1 cellular context compared by ENCODE assay signal in the genomic region with DNA sequence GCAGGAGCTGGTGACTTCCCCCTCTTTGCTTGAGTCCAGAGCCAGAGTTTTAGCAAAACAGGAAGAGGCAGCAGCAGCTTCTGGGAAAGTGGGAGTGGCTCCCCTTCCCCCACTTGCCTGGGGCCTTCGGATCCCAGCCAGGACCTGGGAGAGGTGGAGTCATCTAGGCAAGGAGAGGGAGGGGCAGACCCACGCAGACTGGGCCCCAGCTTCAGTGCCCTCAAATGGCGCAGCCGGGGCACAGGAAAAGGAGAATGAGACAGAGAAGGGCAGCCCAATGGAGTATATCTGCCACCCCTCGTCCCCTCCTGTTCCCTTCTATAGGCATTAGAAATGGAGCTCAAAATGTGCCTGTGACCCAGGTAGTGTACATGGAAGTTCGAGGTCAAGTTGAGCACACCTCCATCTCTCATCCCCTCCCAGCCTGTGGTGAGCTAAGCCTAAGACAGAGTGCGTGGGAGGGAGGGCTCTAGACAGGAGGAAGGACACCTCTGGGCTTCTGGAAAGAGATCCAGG.
TF ChIP-seq lines count a peak whose summit lies in the region.

No MANE protein-coding gene starts in this region.

TF ChIP-seq in K562, 482 proteins besides CTCF, POLR2A, EP300 and RAD21 (continued from another document and continues in another):
- TF ChIP-seq RCOR1 (IDR thresholded peaks at IDR 0.05; ENCODE audit: borderline replicate concordance in 1 of 2, low read depth in 2 of 2, low read length in 2 of 2) (peak in 1 of 2 experiments; percentile 39; a peak in 1 of 4 replicates), JUND (IDR thresholded peaks at IDR 0.05; ENCODE audit: borderline replicate concordance, low read depth, low read length) (peak; percentile 63), JUND (tag; IDR thresholded peaks at IDR 0.05; ENCODE audit: borderline replicate concordance, low read depth, low read length) (peak; percentile 62; the same call in 1 of the 3 replicates), BACH1 (tag; IDR thresholded peaks at IDR 0.05) (0 out of 2 replicates have a peak, but pooled peaks have one; percentile 26), MBD2 (IDR thresholded peaks at IDR 0.05; ENCODE audit: borderline replicate concordance, low read depth) (0 out of 2 replicates have a peak, but pooled peaks have one; percentile 18), CHD2 (IDR thresholded peaks at IDR 0.05; ENCODE audit: low read depth, low read length) (peak; percentile 36; the same call in 1 of the 2 replicates), TAF1 (IDR thresholded peaks at IDR 0.05; ENCODE audit: control insufficient read depth, extremely low read depth, insufficient read depth, low read length, severe bottlenecking) (peak; percentile 36), RBFOX2 (IDR thresholded peaks at IDR 0.05; ENCODE audit: low read depth, low read length) (peak; percentile 62), ELF4 (CRISPR knock-in tag; IDR thresholded peaks at IDR 0.05) (no peak), HDAC2 (IDR thresholded peaks at IDR 0.05) (peak; percentile 83), KLF13 (tag; IDR thresholded peaks at IDR 0.05; ENCODE audit: borderline replicate concordance, low read depth) (peak; percentile 86; the same call in 1 of the 2 replicates), MEF2D (tag; conservative IDR thresholded peaks at IDR 0.05; ENCODE audit: low read depth) (no peak), RBBP5 (IDR thresholded peaks at IDR 0.05; ENCODE audit: borderline replicate concordance, insufficient read depth, low read length, poor library complexity, severe bottlenecking) (peak; percentile 42), ZBTB7A (IDR thresholded peaks at IDR 0.05; ENCODE audit: borderline replicate concordance, control insufficient read depth, low read depth, low read length) (peak; percentile 44; the same call in 1 of the 2 replicates), POLR2B (IDR thresholded peaks at IDR 0.05; ENCODE audit: low read depth, partially characterized antibody) (peak; percentile 18), PML (IDR thresholded peaks at IDR 0.05; ENCODE audit: low read length) (peak; percentile 51; the same call in 1 of the 2 replicates), TARDBP (IDR thresholded peaks at IDR 0.05) (peak; percentile 74; the same call in 1 of the 2 replicates), SOX6 (IDR thresholded peaks at IDR 0.05) (peak; percentile 61; the same call in 1 of the 2 replicates), DPF2 (IDR thresholded peaks at IDR 0.05) (peak; percentile 10; the same call in 1 of the 2 replicates), BRF1 (IDR thresholded peaks at IDR 0.05; ENCODE audit: borderline replicate concordance, extremely low read depth, insufficient read length) (no peak), EWSR1 (IDR thresholded peaks at IDR 0.05; ENCODE audit: borderline replicate concordance, low read depth, partially characterized antibody) (no peak), ZEB2 (IDR thresholded peaks at IDR 0.05) (peak; percentile 93), ATF7 (IDR thresholded peaks at IDR 0.05) (peak; percentile 85), GATAD2A (IDR thresholded peaks at IDR 0.05) (no peak), MEIS2 (IDR thresholded peaks at IDR 0.05; ENCODE audit: partially characterized antibody) (peak; percentile 14), CTBP1 (IDR thresholded peaks at IDR 0.05; ENCODE audit: borderline replicate concordance) (peak; percentile 95), PHF8 (IDR thresholded peaks at IDR 0.05; ENCODE audit: borderline replicate concordance, low read length) (peak; percentile 50; the same call in 1 of the 2 replicates), POLR2G (IDR thresholded peaks at IDR 0.05; ENCODE audit: low read depth, low read length) (peak; percentile 61), SMARCA4 (IDR thresholded peaks at IDR 0.05) (peak; percentile 51), YY1 (IDR thresholded peaks at IDR 0.05; ENCODE audit: borderline replicate concordance in 1 of 3, control insufficient read depth in 1 of 3, extremely low read depth in 1 of 3, insufficient read depth in 3 of 3, insufficient read length in 1 of 3, insufficient replicate concordance in 2 of 3, low read depth in 1 of 3, low read length in 2 of 3) (peak in 1 of 3 experiments; percentile 14), MECOM (CRISPR knock-in tag; IDR thresholded peaks at IDR 0.05) (peak; percentile 51; the same call in 1 of the 2 replicates), KLF6 (CRISPR knock-in tag; IDR thresholded peaks at IDR 0.05; ENCODE audit: borderline replicate concordance) (peak; percentile 74; the same call in 1 of the 2 replicates), MYC (IDR thresholded peaks at IDR 0.05; ENCODE audit: low read depth, low read length) (peak; percentile 43; the same call in 1 of the 2 replicates), MYC (CRISPR knock-in tag; IDR thresholded peaks at IDR 0.05; ENCODE audit: borderline replicate concordance, low read depth) (no peak), BRD9 (IDR thresholded peaks at IDR 0.05; ENCODE audit: low read depth, partially characterized antibody) (peak; percentile 23), TRIM24 (IDR thresholded peaks at IDR 0.05) (no peak), MAZ (CRISPR knock-in tag; conservative IDR thresholded peaks at IDR 0.05 in 1 of 2, IDR thresholded peaks at IDR 0.05 in 1 of 2) (peak; percentile 57 to 66), CXXC5 (CRISPR knock-in tag; IDR thresholded peaks at IDR 0.05) (peak; percentile 76), ATF1 (CRISPR knock-in tag; IDR thresholded peaks at IDR 0.05) (no peak), ATF1 (tag; IDR thresholded peaks at IDR 0.05) (peak; percentile 69), SRSF9 (IDR thresholded peaks at IDR 0.05; ENCODE audit: borderline replicate concordance, low read depth, low read length) (no peak), SUPT5H (IDR thresholded peaks at IDR 0.05) (peak; percentile 57), SMAD4 (CRISPR knock-in tag; conservative IDR thresholded peaks at IDR 0.05) (peak; percentile 64; the same call in 1 of the 2 replicates)
- TF ChIP-seq, protein P1, sequence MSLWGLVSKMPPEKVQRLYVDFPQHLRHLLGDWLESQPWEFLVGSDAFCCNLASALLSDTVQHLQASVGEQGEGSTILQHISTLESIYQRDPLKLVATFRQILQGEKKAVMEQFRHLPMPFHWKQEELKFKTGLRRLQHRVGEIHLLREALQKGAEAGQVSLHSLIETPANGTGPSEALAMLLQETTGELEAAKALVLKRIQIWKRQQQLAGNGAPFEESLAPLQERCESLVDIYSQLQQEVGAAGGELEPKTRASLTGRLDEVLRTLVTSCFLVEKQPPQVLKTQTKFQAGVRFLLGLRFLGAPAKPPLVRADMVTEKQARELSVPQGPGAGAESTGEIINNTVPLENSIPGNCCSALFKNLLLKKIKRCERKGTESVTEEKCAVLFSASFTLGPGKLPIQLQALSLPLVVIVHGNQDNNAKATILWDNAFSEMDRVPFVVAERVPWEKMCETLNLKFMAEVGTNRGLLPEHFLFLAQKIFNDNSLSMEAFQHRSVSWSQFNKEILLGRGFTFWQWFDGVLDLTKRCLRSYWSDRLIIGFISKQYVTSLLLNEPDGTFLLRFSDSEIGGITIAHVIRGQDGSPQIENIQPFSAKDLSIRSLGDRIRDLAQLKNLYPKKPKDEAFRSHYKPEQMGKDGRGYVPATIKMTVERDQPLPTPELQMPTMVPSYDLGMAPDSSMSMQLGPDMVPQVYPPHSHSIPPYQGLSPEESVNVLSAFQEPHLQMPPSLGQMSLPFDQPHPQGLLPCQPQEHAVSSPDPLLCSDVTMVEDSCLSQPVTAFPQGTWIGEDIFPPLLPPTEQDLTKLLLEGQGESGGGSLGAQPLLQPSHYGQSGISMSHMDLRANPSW (CRISPR knock-in tag; IDR thresholded peaks at IDR 0.05): 0 out of 2 replicates have a peak, but pooled peaks have one; percentile 81
- TF ChIP-seq, protein P2, sequence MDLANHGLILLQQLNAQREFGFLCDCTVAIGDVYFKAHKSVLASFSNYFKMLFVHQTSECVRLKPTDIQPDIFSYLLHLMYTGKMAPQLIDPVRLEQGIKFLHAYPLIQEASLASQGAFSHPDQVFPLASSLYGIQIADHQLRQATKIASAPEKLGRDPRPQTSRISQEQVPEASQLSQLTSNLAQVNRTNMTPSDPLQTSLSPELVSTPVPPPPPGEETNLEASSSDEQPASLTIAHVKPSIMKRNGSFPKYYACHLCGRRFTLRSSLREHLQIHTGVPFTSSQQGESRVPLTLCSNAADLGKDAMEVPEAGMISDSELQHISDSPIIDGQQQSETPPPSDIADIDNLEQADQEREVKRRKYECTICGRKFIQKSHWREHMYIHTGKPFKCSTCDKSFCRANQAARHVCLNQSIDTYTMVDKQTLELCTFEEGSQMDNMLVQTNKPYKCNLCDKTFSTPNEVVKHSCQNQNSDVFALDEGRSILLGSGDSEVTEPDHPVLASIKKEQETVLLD (IDR thresholded peaks at IDR 0.05): peak; percentile 30; the same call in 1 of the 2 replicates
- TF ChIP-seq, protein P3, sequence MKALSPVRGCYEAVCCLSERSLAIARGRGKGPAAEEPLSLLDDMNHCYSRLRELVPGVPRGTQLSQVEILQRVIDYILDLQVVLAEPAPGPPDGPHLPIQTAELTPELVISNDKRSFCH (CRISPR knock-in tag; IDR thresholded peaks at IDR 0.05): no peak
- TF ChIP-seq, protein P3 (tag; IDR thresholded peaks at IDR 0.05): peak; percentile 74; the same call in 1 of the 2 replicates
- TF ChIP-seq, protein P4, sequence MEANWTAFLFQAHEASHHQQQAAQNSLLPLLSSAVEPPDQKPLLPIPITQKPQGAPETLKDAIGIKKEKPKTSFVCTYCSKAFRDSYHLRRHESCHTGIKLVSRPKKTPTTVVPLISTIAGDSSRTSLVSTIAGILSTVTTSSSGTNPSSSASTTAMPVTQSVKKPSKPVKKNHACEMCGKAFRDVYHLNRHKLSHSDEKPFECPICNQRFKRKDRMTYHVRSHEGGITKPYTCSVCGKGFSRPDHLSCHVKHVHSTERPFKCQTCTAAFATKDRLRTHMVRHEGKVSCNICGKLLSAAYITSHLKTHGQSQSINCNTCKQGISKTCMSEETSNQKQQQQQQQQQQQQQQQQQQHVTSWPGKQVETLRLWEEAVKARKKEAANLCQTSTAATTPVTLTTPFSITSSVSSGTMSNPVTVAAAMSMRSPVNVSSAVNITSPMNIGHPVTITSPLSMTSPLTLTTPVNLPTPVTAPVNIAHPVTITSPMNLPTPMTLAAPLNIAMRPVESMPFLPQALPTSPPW (CRISPR knock-in tag; IDR thresholded peaks at IDR 0.05): peak; percentile 94
- TF ChIP-seq, protein P5, sequence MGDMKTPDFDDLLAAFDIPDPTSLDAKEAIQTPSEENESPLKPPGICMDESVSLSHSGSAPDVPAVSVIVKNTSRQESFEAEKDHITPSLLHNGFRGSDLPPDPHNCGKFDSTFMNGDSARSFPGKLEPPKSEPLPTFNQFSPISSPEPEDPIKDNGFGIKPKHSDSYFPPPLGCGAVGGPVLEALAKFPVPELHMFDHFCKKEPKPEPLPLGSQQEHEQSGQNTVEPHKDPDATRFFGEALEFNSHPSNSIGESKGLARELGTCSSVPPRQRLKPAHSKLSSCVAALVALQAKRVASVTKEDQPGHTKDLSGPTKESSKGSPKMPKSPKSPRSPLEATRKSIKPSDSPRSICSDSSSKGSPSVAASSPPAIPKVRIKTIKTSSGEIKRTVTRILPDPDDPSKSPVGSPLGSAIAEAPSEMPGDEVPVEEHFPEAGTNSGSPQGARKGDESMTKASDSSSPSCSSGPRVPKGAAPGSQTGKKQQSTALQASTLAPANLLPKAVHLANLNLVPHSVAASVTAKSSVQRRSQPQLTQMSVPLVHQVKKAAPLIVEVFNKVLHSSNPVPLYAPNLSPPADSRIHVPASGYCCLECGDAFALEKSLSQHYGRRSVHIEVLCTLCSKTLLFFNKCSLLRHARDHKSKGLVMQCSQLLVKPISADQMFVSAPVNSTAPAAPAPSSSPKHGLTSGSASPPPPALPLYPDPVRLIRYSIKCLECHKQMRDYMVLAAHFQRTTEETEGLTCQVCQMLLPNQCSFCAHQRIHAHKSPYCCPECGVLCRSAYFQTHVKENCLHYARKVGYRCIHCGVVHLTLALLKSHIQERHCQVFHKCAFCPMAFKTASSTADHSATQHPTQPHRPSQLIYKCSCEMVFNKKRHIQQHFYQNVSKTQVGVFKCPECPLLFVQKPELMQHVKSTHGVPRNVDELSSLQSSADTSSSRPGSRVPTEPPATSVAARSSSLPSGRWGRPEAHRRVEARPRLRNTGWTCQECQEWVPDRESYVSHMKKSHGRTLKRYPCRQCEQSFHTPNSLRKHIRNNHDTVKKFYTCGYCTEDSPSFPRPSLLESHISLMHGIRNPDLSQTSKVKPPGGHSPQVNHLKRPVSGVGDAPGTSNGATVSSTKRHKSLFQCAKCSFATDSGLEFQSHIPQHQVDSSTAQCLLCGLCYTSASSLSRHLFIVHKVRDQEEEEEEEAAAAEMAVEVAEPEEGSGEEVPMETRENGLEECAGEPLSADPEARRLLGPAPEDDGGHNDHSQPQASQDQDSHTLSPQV (IDR thresholded peaks at IDR 0.05): peak; percentile 78
- TF ChIP-seq, protein P6, sequence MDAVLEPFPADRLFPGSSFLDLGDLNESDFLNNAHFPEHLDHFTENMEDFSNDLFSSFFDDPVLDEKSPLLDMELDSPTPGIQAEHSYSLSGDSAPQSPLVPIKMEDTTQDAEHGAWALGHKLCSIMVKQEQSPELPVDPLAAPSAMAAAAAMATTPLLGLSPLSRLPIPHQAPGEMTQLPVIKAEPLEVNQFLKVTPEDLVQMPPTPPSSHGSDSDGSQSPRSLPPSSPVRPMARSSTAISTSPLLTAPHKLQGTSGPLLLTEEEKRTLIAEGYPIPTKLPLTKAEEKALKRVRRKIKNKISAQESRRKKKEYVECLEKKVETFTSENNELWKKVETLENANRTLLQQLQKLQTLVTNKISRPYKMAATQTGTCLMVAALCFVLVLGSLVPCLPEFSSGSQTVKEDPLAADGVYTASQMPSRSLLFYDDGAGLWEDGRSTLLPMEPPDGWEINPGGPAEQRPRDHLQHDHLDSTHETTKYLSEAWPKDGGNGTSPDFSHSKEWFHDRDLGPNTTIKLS (IDR thresholded peaks at IDR 0.05; ENCODE audit: borderline replicate concordance, low read depth): peak; percentile 43; the same call in 1 of the 2 replicates
- TF ChIP-seq, protein P7, sequence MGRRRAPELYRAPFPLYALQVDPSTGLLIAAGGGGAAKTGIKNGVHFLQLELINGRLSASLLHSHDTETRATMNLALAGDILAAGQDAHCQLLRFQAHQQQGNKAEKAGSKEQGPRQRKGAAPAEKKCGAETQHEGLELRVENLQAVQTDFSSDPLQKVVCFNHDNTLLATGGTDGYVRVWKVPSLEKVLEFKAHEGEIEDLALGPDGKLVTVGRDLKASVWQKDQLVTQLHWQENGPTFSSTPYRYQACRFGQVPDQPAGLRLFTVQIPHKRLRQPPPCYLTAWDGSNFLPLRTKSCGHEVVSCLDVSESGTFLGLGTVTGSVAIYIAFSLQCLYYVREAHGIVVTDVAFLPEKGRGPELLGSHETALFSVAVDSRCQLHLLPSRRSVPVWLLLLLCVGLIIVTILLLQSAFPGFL (CRISPR knock-in tag; IDR thresholded peaks at IDR 0.05): no peak
- TF ChIP-seq, protein P8, sequence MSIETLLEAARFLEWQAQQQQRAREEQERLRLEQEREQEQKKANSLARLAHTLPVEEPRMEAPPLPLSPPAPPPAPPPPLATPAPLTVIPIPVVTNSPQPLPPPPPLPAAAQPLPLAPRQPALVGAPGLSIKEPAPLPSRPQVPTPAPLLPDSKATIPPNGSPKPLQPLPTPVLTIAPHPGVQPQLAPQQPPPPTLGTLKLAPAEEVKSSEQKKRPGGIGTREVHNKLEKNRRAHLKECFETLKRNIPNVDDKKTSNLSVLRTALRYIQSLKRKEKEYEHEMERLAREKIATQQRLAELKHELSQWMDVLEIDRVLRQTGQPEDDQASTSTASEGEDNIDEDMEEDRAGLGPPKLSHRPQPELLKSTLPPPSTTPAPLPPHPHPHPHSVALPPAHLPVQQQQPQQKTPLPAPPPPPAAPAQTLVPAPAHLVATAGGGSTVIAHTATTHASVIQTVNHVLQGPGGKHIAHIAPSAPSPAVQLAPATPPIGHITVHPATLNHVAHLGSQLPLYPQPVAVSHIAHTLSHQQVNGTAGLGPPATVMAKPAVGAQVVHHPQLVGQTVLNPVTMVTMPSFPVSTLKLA (conservative IDR thresholded peaks at IDR 0.05): peak in 1 of 2 experiments; percentile 41; a peak in 2 of 4 replicates
